In the genomic region with DNA sequence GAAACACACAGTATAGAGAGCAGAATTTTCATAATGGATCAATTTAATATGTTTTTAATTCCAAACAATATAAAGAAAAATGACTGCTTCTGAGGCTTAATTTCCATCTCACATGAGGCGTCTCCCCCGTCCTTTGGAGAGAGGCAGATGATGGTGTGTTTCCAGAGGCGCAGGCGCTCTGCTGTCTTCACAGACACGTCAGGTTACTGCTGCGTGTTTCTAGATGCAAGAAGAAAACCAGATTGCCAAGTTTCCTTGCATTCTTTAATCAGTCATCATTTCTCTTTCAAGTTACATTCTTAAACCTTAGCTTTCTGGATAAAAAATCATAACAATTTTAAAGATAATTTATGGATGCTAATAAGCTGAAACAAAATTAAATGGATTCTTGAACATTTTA, we compare ENCODE assay signal across 20 cellular contexts.
"Had no signal": no experiment of that assay in that cellular context is flagged by ENCODE, and none has a peak within 500 bp of the region (broad histone marks: within the 10 kb centered on the region; RNA-seq: fewer than 3 reads in every experiment).

No MANE protein-coding gene starts in this region.

- DNase-seq: colonic mucosa; cortex of kidney; dermis blood vessel endothelial cell; dorsolateral prefrontal cortex; effector CD4-positive, alpha-beta T cell; effector CD8-positive, alpha-beta T cell; effector memory CD4-positive, alpha-beta T cell; effector memory CD8-positive, alpha-beta T cell; endodermal cell; erythroblast; esophagus squamous epithelium; foreskin fibroblast; foreskin keratinocyte; foreskin melanocyte; gastrocnemius medialis; glutamatergic neuron; heart left ventricle; heart right ventricle had no signal

- ATAC-seq: effector memory CD8-positive, alpha-beta T cell; esophagus mucosa; foreskin keratinocyte; gastrocnemius medialis; gastroesophageal sphincter; heart left ventricle; heart right ventricle had no signal
